8 cellular contexts compared by ENCODE assay signal in the genomic region with DNA sequence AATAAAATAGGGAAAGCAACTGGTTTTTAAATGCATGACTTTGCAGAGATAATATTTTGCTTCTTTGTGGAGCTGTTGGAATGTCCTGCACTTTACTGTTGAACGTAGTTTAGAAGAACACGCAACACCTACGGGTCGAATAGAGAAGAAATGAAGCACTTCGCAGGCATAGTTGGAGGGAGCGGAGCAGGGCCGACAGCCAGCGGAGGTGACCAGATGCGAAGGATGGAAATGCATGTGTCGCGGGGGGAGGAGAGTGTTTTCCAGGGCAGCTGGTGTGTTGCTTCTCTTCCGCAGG.
A peak's percentile ranks its signal among the peaks of the same experiment; 100 is the strongest.
DNase-seq lines count a peak whose midpoint lies in the region; ATAC-seq lines count a peak whose summit lies in the region.

No MANE protein-coding gene starts in this region.

- peak overlapping the region; percentile 88 for H3K4me3 Mint-ChIP-seq in stimulated activated memory B cell treated with anti-CD40 and anti-IgM and Interleukin-4, amounts not matched to agents 10 μg/mL and 1 μg/mL and 100 μg/mL, for 72 hours

- H3K9me3 Mint-ChIP-seq in stimulated activated memory B cell treated with anti-CD40 and anti-IgM and Interleukin-4, amounts not matched to agents 10 μg/mL and 1 μg/mL and 100 μg/mL, for 72 hours, result no peaks in the 10 kb centered on the region

- H3K36me3 Mint-ChIP-seq in stimulated activated memory B cell treated with anti-CD40 and anti-IgM and Interleukin-4, amounts not matched to agents 10 μg/mL and 1 μg/mL and 100 μg/mL, for 72 hours, result peaks cover 20% of the 10 kb centered on the region

- H3K27ac Mint-ChIP-seq in stimulated activated memory B cell treated with anti-CD40 and anti-IgM and Interleukin-4, amounts not matched to agents 10 μg/mL and 1 μg/mL and 100 μg/mL, for 72 hours, result peak overlapping the region; percentile 95

- no peak for ATAC-seq in stimulated activated memory B cell treated with anti-CD40 and anti-IgM and Interleukin-4, amounts not matched to agents 10 μg/mL and 1 μg/mL and 100 μg/mL, for 72 hours
- ATAC-seq in HG03342 (IDR thresholded peaks at IDR 0.05; ENCODE audit: unreplicated experiment), result no peak
- ATAC-seq in activated CD4-positive, CD25-positive, alpha-beta regulatory T cell treated with anti-CD3 and anti-CD28 coated beads, Interleukin-2, amount 50 U/mL, for 24 hours, result no peak
- no peak for ATAC-seq in GM21576 (IDR thresholded peaks at IDR 0.05; ENCODE audit: unreplicated experiment)

- DNase-seq in GM03348 (ENCODE audit: low spot score), result peak; percentile 32
- DNase-seq in NCI-H2171 (lab: John Stamatoyannopoulos, UW), result peak; percentile 30
- DNase-seq in amniotic epithelial cell (ENCODE audit: low read depth), result peak; percentile 8
- DNase-seq in iris pigment epithelial cell (ENCODE audit: low read depth), result peak; percentile 23

- H3K4me1 Mint-ChIP-seq in stimulated activated memory B cell treated with anti-CD40 and anti-IgM and Interleukin-4, amounts not matched to agents 10 μg/mL and 1 μg/mL and 100 μg/mL, for 72 hours, result peaks cover 57% of the 10 kb centered on the region

- no peaks in the 10 kb centered on the region for H3K27me3 Mint-ChIP-seq in stimulated activated memory B cell treated with anti-CD40 and anti-IgM and Interleukin-4, amounts not matched to agents 10 μg/mL and 1 μg/mL and 100 μg/mL, for 72 hours
